In genomic region chr3:175316799-175317198, GRCh38 we compare ENCODE assay signal across 25 cellular contexts.
DNase-seq lines count a peak whose midpoint lies in the region; ATAC-seq, FAIRE-seq and TF ChIP-seq lines count a peak whose summit lies in the region.
"Had no signal": no experiment of that assay in that cellular context is flagged by ENCODE, and none has a peak within 500 bp of the region (broad histone marks: within the 10 kb centered on the region; RNA-seq: fewer than 3 reads in every experiment).

No MANE protein-coding gene starts in this region.

- intact Hi-C loops in GM12878 (cut with micrococcal nuclease; ENCODE audit: unreplicated experiment) (no loop called here), ascending aorta (cut with DNase I) (no loop called here)

- H3K4me1 Mint-ChIP-seq in HFFc6 (ENCODE audit: low read depth) = no peaks in the 10 kb centered on the region; the same call in 1 of the 2 replicates
- H3K4me1 Mint-ChIP-seq: CD4-positive, CD25-positive, alpha-beta regulatory T cell; GM23338; H9 had no signal

- H3K4me3 Mint-ChIP-seq in HFFc6 = no peak overlapping the region
- H3K4me3 Mint-ChIP-seq: CD4-positive, CD25-positive, alpha-beta regulatory T cell; GM23338; H9; T-helper 2 cell treated with Interferon-gamma antibody and Interleukin-4, amounts not matched to agents 5 μg/mL and 100 μg/mL, for 36 hours had no signal

- TF ChIP-seq EP300 in GM12878 (IDR thresholded peaks at IDR 0.05; ENCODE audit: borderline replicate concordance in 1 of 2, control insufficient read depth in 1 of 2, low read depth in 2 of 2, low read length in 2 of 2) = no peak

- H4K20me1 ChIP-seq in GM12878 (ENCODE audit: control insufficient read depth, insufficient read depth) = no peaks in the 10 kb centered on the region
- H4K20me1 ChIP-seq: BLaER1 had no signal

- no peak overlapping the region for H3K4me2 ChIP-seq in GM12878 (ENCODE audit: control insufficient read depth, insufficient read depth)
- H3K4me2 ChIP-seq: BLaER1, GM23338, PC-9 had no signal

- no peak for TF ChIP-seq RAD21 in GM12878 (IDR thresholded peaks at IDR 0.05; ENCODE audit: insufficient read depth, low read depth, low read length)

- no peak overlapping the region for H2AFZ ChIP-seq in GM12878 (ENCODE audit: control insufficient read depth, low read depth, low read length)
- H2AFZ ChIP-seq: GM23338, PC-9 had no signal

- H3K27me3 ChIP-seq in GM12878 (replicated peaks in 1 of 2; ENCODE audit: control insufficient read depth in 2 of 2, insufficient read depth in 2 of 2, low read length in 1 of 2) (no peaks in the 10 kb centered on the region), ascending aorta (no peaks in the 10 kb centered on the region)
- H3K27me3 ChIP-seq: BLaER1 had no signal

- no peaks in the 10 kb centered on the region for H3K36me3 Mint-ChIP-seq in HFFc6 (ENCODE audit: low read depth)
- H3K36me3 Mint-ChIP-seq: CD4-positive, CD25-positive, alpha-beta regulatory T cell had no signal

- peak; percentile 56; the same call in 2 of the 3 replicates for ATAC-seq in GM12878
- ATAC-seq: GM23338, HepG2 had no signal

- POLR2A ChIA-PET in GM12878 (lab: Charles Lee) = interaction anchor here (1.8 kb wide), 1 partner anchor 9 kb away, joined by 6 read pairs; no protein-coding TSS in a partner anchor

- in situ Hi-C loops in GM12878 (cut with MboI) (no loop called here), G401 (cut with HindIII; ENCODE audit: low sequenced_read_pairs) (no loop called here)

- SMC1A ChIA-PET in GM12878 (lab: Charles Lee; ENCODE audit: uncharacterized antibody, unreplicated experiment) = interaction anchor here (0.7 to 5.8 kb wide), 15 partner anchors 8 to 168 kb away, joined by 3 to 34 read pairs (median 4); no protein-coding TSS in a partner anchor

- RAD21 ChIA-PET in GM12878 (lab: Charles Lee; ENCODE audit: unreplicated experiment) = interaction anchor here (0.6 to 2.0 kb wide), 6 partner anchors 8 to 302 kb away, joined by 3 to 6 read pairs (median 4); no protein-coding TSS in a partner anchor

- CTCF ChIA-PET in GM12878 (lab: Yijun Ruan, JAX) = interaction anchor here (1.0 to 1.6 kb wide), 4 partner anchors 8 to 41 kb away, joined by 3 to 7 read pairs (median 4); no protein-coding TSS in a partner anchor

- DNase-seq in NCI-H748 (lab: John Stamatoyannopoulos, UW; ENCODE audit: unreplicated experiment) = peak; percentile 4
- DNase-seq in NCI-H748 treated with DMSO at 0.1 percent for 48 hours (lab: John Stamatoyannopoulos, UW) = no peak
- DNase-seq in NCI-H524 treated with DMSO at 0.1 percent for 48 hours (lab: John Stamatoyannopoulos, UW) = peak; percentile 33
- no peak for DNase-seq in GM12878 (ENCODE audit: low read depth, low spot score)
- DNase-seq in G401 (ENCODE audit: low spot score) = no peak
- no peak for DNase-seq in HFFc6
- DNase-seq in ascending aorta (ENCODE audit: low spot score in 2 of 2) = no peak
- DNase-seq: CD4-positive, CD25-positive, alpha-beta regulatory T cell; H9; Karpas-422; NCI-H1105 treated with DMSO at 0.1 percent for 48 hours; NCI-H187; NCI-H2107; NCI-H446 treated with DMSO at 0.1 percent for 48 hours; NCI-H774; NK-92 treated with Interleukin-12 subunit alpha and Interleukin-12 subunit beta, amount 100 ng/mL, for 24 hours; PC-9; Right ventricle myocardium superior; T-helper 1 cell had no signal

- H3K27me3 Mint-ChIP-seq in HFFc6 (ENCODE audit: insufficient read depth) = no peaks in the 10 kb centered on the region
- H3K27me3 Mint-ChIP-seq: CD4-positive, CD25-positive, alpha-beta regulatory T cell had no signal

- no peak for FAIRE-seq in GM12878 (lab: Jason Lieb, UNC)
- FAIRE-seq: A204.1, D721Med, HepG2 had no signal

- H3K9ac ChIP-seq in GM12878 (ENCODE audit: control insufficient read depth, insufficient read depth, low read length) = no peak overlapping the region
- H3K9ac ChIP-seq: BLaER1 had no signal

- no peak overlapping the region for H3K4me3 ChIP-seq in GM12878
- no peak overlapping the region for H3K4me3 ChIP-seq in ascending aorta
- H3K4me3 ChIP-seq: BLaER1, GM23338, PC-9 had no signal

- TF ChIP-seq CTCF in GM12878 (IDR thresholded peaks at IDR 0.05 in 2 of 3, conservative IDR thresholded peaks at IDR 0.05 in 1 of 3; ENCODE audit: control insufficient read depth in 2 of 3, extremely low read depth in 1 of 3, insufficient read depth in 1 of 3, low read depth in 3 of 3, low read length in 3 of 3) (no peak), HFFc6 (IDR thresholded peaks at IDR 0.05) (no peak), ascending aorta (IDR thresholded peaks at IDR 0.05) (no peak)

- no TSS peak for BruUV-seq in GM12878 (replicated peaks; lab: Mats Ljungman, UMichigan)

- WGBS in GM12878 (ENCODE audit: insufficient coverage, insufficient replicate concordance, low lambda C conversion rate, missing lambda C conversion rate) = 0% methylated on average over 1 of the region's 1 CpG

- no peak for TF ChIP-seq POLR2A in GM12878 (IDR thresholded peaks at IDR 0.05; ENCODE audit: low read depth, low read length)

- no peak overlapping the region for H3K27ac ChIP-seq in GM12878 (ENCODE audit: control insufficient read depth, insufficient read depth)
- no peak overlapping the region for H3K27ac ChIP-seq in ascending aorta
- H3K27ac ChIP-seq: BLaER1, PC-9 had no signal

- H3K79me2 ChIP-seq in GM12878 (ENCODE audit: control insufficient read depth, insufficient read depth, low read length) = no peaks in the 10 kb centered on the region

- H3K9me3 ChIP-seq in GM12878 (replicated peaks; ENCODE audit: control insufficient read depth, insufficient read depth, low read length) (no peaks in the 10 kb centered on the region), ascending aorta (no peaks in the 10 kb centered on the region)
- H3K9me3 ChIP-seq: BLaER1 had no signal

- H3K9me3 Mint-ChIP-seq in HFFc6 = no peaks in the 10 kb centered on the region
- H3K9me3 Mint-ChIP-seq: GM23338; H9; T-helper 2 cell treated with Interferon-gamma antibody and Interleukin-4, amounts not matched to agents 5 μg/mL and 100 μg/mL, for 36 hours had no signal

- H3K4me1 ChIP-seq in GM12878 (ENCODE audit: control insufficient read depth, insufficient read depth, low read length) (no peaks in the 10 kb centered on the region), ascending aorta (no peaks in the 10 kb centered on the region)
- H3K4me1 ChIP-seq: BLaER1 had no signal

- no peak overlapping the region for H3K27ac Mint-ChIP-seq in HFFc6
- H3K27ac Mint-ChIP-seq: CD4-positive, CD25-positive, alpha-beta regulatory T cell; GM23338; H9; T-helper 2 cell treated with Interferon-gamma antibody and Interleukin-4, amounts not matched to agents 5 μg/mL and 100 μg/mL, for 36 hours had no signal

- H3K36me3 ChIP-seq in GM12878 (ENCODE audit: control insufficient read depth in 2 of 2, insufficient read depth in 2 of 2, low read length in 1 of 2) (no peaks in the 10 kb centered on the region), ascending aorta (no peaks in the 10 kb centered on the region)
- H3K36me3 ChIP-seq: BLaER1 had no signal

TF ChIP-seq in GM12878, 131 proteins besides CTCF, POLR2A, EP300 and RAD21 (continues in another document):
- TF ChIP-seq CBX5 (IDR thresholded peaks at IDR 0.05; ENCODE audit: low read depth) (no peak), RCOR1 (conservative IDR thresholded peaks at IDR 0.05; ENCODE audit: low read depth, low read length) (no peak), POU2F2 (IDR thresholded peaks at IDR 0.05; ENCODE audit: borderline replicate concordance, low read depth, low read length) (no peak), RELA (IDR thresholded peaks at IDR 0.05; ENCODE audit: borderline replicate concordance, partially characterized antibody) (no peak), TCF12 (IDR thresholded peaks at IDR 0.05; ENCODE audit: low read depth, low read length) (no peak), ATF7 (IDR thresholded peaks at IDR 0.05; ENCODE audit: low read depth) (no peak)
- TF ChIP-seq, protein P1, sequence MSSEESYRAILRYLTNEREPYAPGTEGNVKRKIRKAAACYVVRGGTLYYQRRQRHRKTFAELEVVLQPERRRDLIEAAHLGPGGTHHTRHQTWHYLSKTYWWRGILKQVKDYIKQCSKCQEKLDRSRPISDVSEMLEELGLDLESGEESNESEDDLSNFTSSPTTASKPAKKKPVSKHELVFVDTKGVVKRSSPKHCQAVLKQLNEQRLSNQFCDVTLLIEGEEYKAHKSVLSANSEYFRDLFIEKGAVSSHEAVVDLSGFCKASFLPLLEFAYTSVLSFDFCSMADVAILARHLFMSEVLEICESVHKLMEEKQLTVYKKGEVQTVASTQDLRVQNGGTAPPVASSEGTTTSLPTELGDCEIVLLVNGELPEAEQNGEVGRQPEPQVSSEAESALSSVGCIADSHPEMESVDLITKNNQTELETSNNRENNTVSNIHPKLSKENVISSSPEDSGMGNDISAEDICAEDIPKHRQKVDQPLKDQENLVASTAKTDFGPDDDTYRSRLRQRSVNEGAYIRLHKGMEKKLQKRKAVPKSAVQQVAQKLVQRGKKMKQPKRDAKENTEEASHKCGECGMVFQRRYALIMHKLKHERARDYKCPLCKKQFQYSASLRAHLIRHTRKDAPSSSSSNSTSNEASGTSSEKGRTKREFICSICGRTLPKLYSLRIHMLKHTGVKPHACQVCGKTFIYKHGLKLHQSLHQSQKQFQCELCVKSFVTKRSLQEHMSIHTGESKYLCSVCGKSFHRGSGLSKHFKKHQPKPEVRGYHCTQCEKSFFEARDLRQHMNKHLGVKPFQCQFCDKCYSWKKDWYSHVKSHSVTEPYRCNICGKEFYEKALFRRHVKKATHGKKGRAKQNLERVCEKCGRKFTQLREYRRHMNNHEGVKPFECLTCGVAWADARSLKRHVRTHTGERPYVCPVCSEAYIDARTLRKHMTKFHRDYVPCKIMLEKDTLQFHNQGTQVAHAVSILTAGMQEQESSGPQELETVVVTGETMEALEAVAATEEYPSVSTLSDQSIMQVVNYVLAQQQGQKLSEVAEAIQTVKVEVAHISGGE (CRISPR knock-in tag; IDR thresholded peaks at IDR 0.05) = no peak

Comparison
In these comparisons a context has a peak if more than half of its experiments do, and no peak if none do; other contexts are left out.
1. DNase-seq: peak in NCI-H748 (single experiment) and NCI-H524 treated with DMSO at 0.1 percent for 48 hours (single experiment); none in NCI-H748 treated with DMSO at 0.1 percent for 48 hours (single experiment), GM12878 (single experiment), G401 (single experiment), HFFc6 (single experiment) and ascending aorta (0 of 2).